In the genomic region with DNA sequence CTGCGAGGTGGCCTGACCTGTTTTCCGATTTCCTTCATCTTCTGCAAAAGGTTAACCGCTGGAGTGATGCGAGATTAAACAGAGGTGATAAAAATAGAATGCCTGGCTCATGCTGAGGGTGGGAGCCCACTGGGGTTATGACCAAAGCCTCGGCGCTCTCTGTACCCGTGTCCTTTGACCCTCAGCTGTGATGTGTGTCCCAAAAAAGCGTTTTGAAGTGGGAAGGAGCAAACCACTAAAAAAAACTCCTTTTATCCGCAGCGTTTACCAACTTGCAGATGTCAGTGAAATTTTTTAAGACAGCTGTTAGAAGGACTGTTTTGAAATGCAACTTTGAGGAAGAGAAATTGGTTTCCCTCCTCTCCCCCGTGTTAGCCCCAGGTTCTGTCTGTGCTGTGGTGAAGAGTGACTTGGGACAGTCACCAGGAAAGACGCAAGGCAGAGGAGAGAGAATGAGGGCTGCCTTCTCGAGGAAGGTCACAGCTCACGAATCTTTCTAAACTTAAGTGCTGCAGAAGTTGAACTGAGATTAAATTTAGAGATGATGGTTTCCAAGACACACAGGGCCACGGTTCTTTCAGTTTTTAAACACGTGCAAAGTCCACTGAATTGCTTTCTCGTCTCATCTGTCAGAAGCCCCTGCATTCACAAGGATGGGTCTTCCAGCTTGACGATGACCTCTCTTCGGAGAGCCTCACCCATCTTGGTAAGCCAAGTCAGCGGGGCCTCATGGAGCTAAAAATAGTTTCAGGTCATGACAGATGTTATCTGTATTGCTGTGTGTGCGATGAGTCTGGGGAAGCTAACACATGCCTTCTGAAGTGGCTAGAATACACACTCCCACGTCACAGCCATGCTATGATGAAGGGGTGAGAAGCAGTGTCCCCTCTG, we compare ENCODE assay signal across 10 cellular contexts. TPM values are rescaled to one million over a fixed set of nuclear protein-coding genes. Genes with fewer than 3 reads are reported as not detected.
DNase-seq lines count a peak whose midpoint lies in the region; FAIRE-seq and TF ChIP-seq lines count a peak whose summit lies in the region.
"Had no signal": no experiment of that assay in that cellular context is flagged by ENCODE, and none has a peak within 500 bp of the region (broad histone marks: within the 10 kb centered on the region; RNA-seq: fewer than 3 reads in every experiment).

No MANE protein-coding gene starts in this region.

- 29 to 50% (median 39%) methylated on average over 22 of the region's 22 CpGs for WGBS in spleen, 5 donors
- WGBS in GM23248 (ENCODE audit: low coverage in 1 of 2, low lambda C conversion rate in 2 of 2, missing lambda C conversion rate in 2 of 2), 2 experiments, result 71 to 77% methylated on average over 22 of the region's 22 CpGs

- H3K27me3 ChIP-seq in spleen (replicated peaks in 1 of 7) (peaks cover 0 to 2% (median 0%) of the 10 kb centered on the region in 7 donors), GM23248 (replicated peaks; ENCODE audit: insufficient read depth) (no peaks in the 10 kb centered on the region)
- H3K27me3 ChIP-seq: sigmoid colon had no signal

- TF ChIP-seq CTCF in spleen (IDR thresholded peaks at IDR 0.05 in 8 of 11, conservative IDR thresholded peaks at IDR 0.05 in 3 of 11), result no peak

- H3K79me2 ChIP-seq in GM23248 (ENCODE audit: insufficient read depth), result no peaks in the 10 kb centered on the region

- peaks cover 0 to 22% (median 0%) of the 10 kb centered on the region in 6 donors for H3K36me3 ChIP-seq in spleen
- H3K36me3 ChIP-seq in GM23248 (ENCODE audit: low read depth), result no peaks in the 10 kb centered on the region

- no peak overlapping the region for H3K9ac ChIP-seq in GM23248

- H3K9me3 ChIP-seq in spleen, result no peaks in the 10 kb centered on the region
- H3K9me3 ChIP-seq in GM23248 (ENCODE audit: low read depth), result no peaks in the 10 kb centered on the region
- H3K9me3 ChIP-seq: sigmoid colon had no signal

- H3K4me1 ChIP-seq in spleen (peaks cover 32 to 96% (median 68%) of the 10 kb centered on the region in 6 donors), GM23248 (ENCODE audit: insufficient read depth) (no peaks in the 10 kb centered on the region)

- no peak overlapping the region for H3K4me2 ChIP-seq in GM23248 (ENCODE audit: unreplicated experiment)

- no peaks in the 10 kb centered on the region for H4K20me1 ChIP-seq in GM23248 (ENCODE audit: insufficient read depth)

- no peak overlapping the region for H3K4me3 ChIP-seq in spleen
- no peak overlapping the region for H3K4me3 ChIP-seq in GM23248
- H3K4me3 ChIP-seq: sigmoid colon had no signal

- H3F3A ChIP-seq in GM23248 (ENCODE audit: insufficient read depth), result no peaks in the 10 kb centered on the region

- peak; percentile 73 for FAIRE-seq in GM19239 (lab: Jason Lieb, UNC)
- FAIRE-seq: H1 had no signal

- intact Hi-C loops in spleen (cut with DNase I; ENCODE audit: low total_unique reads), result no loop called here

- TF ChIP-seq POLR2A in spleen (IDR thresholded peaks at IDR 0.05), result no peak

- H3K9me2 ChIP-seq in GM23248 (ENCODE audit: insufficient read depth), result no peaks in the 10 kb centered on the region

- peak overlapping the region in 5 of 8 donors; percentile 9 to 49 (median 29) for H3K27ac ChIP-seq in spleen
- H3K27ac ChIP-seq in GM23248, result no peak overlapping the region

- no peak overlapping the region for H2AFZ ChIP-seq in GM23248

- DNase-seq in GM19239 (ENCODE audit: insufficient read length, low spot score), result no peak
- peak; percentile 25 for DNase-seq in SIG-M5 (lab: John Stamatoyannopoulos, UW)
- DNase-seq in activated naive CD4-positive, alpha-beta T cell treated with Interleukin-2 at 50 U/mL for 16 hours, result peak; percentile 40
- no peak for DNase-seq in spleen
- no peak for DNase-seq in EL
- DNase-seq in NCI-H2107 treated with DMSO at 0.1 percent for 48 hours (lab: John Stamatoyannopoulos, UW; ENCODE audit: unreplicated experiment), result no peak
- no peak for DNase-seq in GM23248
- no peak for DNase-seq in OCI-M2 (lab: John Stamatoyannopoulos, UW; ENCODE audit: unreplicated experiment)
- DNase-seq: sigmoid colon had no signal

- in situ Hi-C loops in GM23248 (cut with MboI), result loop anchor here (25.0 kb wide), 1 partner anchor 447 kb away; no protein-coding TSS in a partner anchor

RNA-seq across cellular contexts. Expression of a gene that starts 27.6 kb away (rescaled TPM):
- 1 to 10 TPM in 6 of 7 donors, under 1 TPM in 1; 0.97 to 3.4 (median 1.9) TPM for total RNA-seq in spleen
- polyA plus RNA-seq in spleen (1 to 10 TPM in 1 of 3 donors, under 1 TPM in 2; 0.20 to 1.6 (median 0.57) TPM), GM23248 (2016; fragmentation: Nextera tagmentation; extraction: Ambion mirVana) (5.9 TPM in 2 replicates)
- 3.4 and 4.4 TPM in 2 replicates for total RNA-seq in GM23248 (2014; rRNA removed; shearing (Covaris generic))

Comparison
In these comparisons a context has a peak if more than half of its experiments do, and no peak if none do; other contexts are left out.
1. DNase-seq: peak in SIG-M5 (single experiment) and activated naive CD4-positive, alpha-beta T cell treated with Interleukin-2 at 50 U/mL for 16 hours (single experiment); none in GM19239 (single experiment), spleen (single experiment), EL (single experiment), NCI-H2107 treated with DMSO at 0.1 percent for 48 hours (single experiment), GM23248 (single experiment) and OCI-M2 (single experiment).